7 cellular contexts compared by ENCODE assay signal in the genomic region with DNA sequence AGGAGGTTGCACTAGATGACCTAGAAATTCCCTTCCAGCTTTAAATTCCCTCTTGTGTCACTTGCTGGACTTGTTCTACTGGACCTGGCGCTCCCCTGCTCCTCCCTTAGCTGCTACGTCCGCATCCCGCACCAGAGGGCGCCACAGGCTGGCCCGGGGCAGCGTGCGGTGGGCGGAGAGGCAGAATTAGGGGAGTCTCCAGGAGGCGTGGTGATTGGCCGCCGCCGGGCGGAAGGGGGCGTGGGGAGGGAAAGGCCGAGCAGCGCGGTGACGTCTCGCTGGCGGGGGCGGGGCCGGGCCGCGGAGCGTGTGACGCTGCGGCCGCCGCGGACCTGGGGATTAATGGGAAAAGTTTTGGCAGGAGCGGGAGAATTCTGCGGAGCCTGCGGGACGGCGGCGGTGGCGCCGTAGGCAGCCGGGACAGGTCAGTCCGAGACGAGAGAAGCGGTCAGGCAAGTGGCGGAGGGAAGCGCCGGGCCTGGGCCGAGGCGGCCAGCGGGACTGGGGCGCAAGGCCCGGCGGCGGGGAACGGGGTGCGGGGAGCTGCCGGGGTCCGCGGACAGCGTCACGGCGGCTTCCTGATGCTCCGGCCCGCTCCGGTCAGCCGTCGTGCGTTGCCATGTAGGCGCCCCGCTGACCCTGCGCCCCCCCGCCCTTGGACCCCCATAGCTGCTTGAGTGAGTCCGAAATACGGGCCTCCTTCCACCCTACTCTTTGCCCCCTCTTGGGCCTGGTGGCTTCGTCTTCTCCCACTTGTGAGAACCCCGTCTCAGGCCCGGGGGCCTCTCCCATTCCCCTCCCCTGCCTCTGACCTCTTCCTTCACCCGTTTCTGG. TPM values are rescaled to one million over a fixed set of nuclear protein-coding genes. Genes with fewer than 3 reads are reported as not detected.
A peak's percentile ranks its signal among the peaks of the same experiment; 100 is the strongest.
DNase-seq lines count a peak whose midpoint lies in the region; ATAC-seq, FAIRE-seq and TF ChIP-seq lines count a peak whose summit lies in the region.

A gene (plus strand): TSS at position 301 of the 834 bp plus-strand sequence. CDS start 68,530 bp downstream, outside the sequence.

- H3K4me3 Mint-ChIP-seq in T-helper 2 cell treated with Interferon-gamma antibody and Interleukin-4, amounts not matched to agents 5 μg/mL and 100 μg/mL, for 36 hours = peak within 1 kb of the TSS; percentile 92
- H3K4me3 Mint-ChIP-seq in astrocyte (ENCODE audit: unreplicated experiment) = peak within 1 kb of the TSS; percentile 93

- peaks cover 17% of the 10 kb centered on the region for H3K4me1 ChIP-seq in astrocyte (ENCODE audit: insufficient read depth, low read length)
- H3K4me1 ChIP-seq in hepatocyte (ENCODE audit: insufficient read depth) = peaks cover 11% of the 10 kb centered on the region

- H3K9me3 Mint-ChIP-seq in T-helper 2 cell treated with Interferon-gamma antibody and Interleukin-4, amounts not matched to agents 5 μg/mL and 100 μg/mL, for 36 hours = no peaks in the 10 kb centered on the region
- peaks cover 5% of the 10 kb centered on the region for H3K9me3 Mint-ChIP-seq in astrocyte (ENCODE audit: unreplicated experiment)

- H3K27me3 ChIP-seq in astrocyte (ENCODE audit: insufficient read depth, low read length) (no peaks in the 10 kb centered on the region), hepatocyte (no peaks in the 10 kb centered on the region)

- peak within 1 kb of the TSS; percentile 58 for H2AFZ ChIP-seq in astrocyte (ENCODE audit: low read depth, low read length)
- peak within 1 kb of the TSS; percentile 46 for H2AFZ ChIP-seq in hepatocyte

- peaks cover 36% of the 10 kb centered on the region for H3K4me1 Mint-ChIP-seq in T-helper 2 cell treated with Interferon-gamma antibody and Interleukin-4, amounts not matched to agents 5 μg/mL and 100 μg/mL, for 36 hours (ENCODE audit: low read depth)
- H3K4me1 Mint-ChIP-seq in astrocyte (ENCODE audit: low read depth, unreplicated experiment) = peaks cover 9% of the 10 kb centered on the region

- peak within 1 kb of the TSS; percentile 76 for H3K4me3 ChIP-seq in astrocyte (ENCODE audit: insufficient read depth, low read depth, low read length)
- peak within 1 kb of the TSS; percentile 90 for H3K4me3 ChIP-seq in hepatocyte
- H3K4me3 ChIP-seq in retinal pigment epithelial cell (ENCODE audit: low read length) = peak within 1 kb of the TSS; percentile 91

- no peaks in the 10 kb centered on the region for H3K9me2 ChIP-seq in hepatocyte (replicated peaks; ENCODE audit: insufficient read depth)

- peaks cover under 1% of the 10 kb centered on the region for H3K27me3 Mint-ChIP-seq in T-helper 2 cell treated with Interferon-gamma antibody and Interleukin-4, amounts not matched to agents 5 μg/mL and 100 μg/mL, for 36 hours (ENCODE audit: low read depth)
- peaks cover 5% of the 10 kb centered on the region for H3K27me3 Mint-ChIP-seq in astrocyte (ENCODE audit: low read depth, unreplicated experiment)

- H3K4me2 ChIP-seq in astrocyte (ENCODE audit: low read length) (peak within 1 kb of the TSS; percentile 99), hepatocyte (peak within 1 kb of the TSS; percentile 96)

- TF ChIP-seq CTCF in astrocyte (IDR thresholded peaks at IDR 0.05; ENCODE audit: insufficient read depth, low read depth, low read length) (peak; percentile 84), hepatocyte (IDR thresholded peaks at IDR 0.05; ENCODE audit: poor library complexity) (peak; percentile 99), retinal pigment epithelial cell (conservative IDR thresholded peaks at IDR 0.05; ENCODE audit: low read depth, low read length) (peak; percentile 97)

- H3K36me3 Mint-ChIP-seq in T-helper 2 cell treated with Interferon-gamma antibody and Interleukin-4, amounts not matched to agents 5 μg/mL and 100 μg/mL, for 36 hours (ENCODE audit: low read depth) = peaks cover 13% of the 10 kb centered on the region
- peaks cover 8% of the 10 kb centered on the region for H3K36me3 Mint-ChIP-seq in astrocyte (ENCODE audit: low read depth, unreplicated experiment)

- peak; percentile 82 to 91 for DNase-seq in NCI-H1930 (lab: John Stamatoyannopoulos, UW)
- peak; percentile 96 for DNase-seq in T-helper 2 cell treated with Interferon-gamma antibody and Interleukin-4, amounts not matched to agents 5 μg/mL and 100 μg/mL, for 36 hours (ENCODE audit: low spot score)
- DNase-seq in astrocyte (ENCODE audit: low read depth) = peak; percentile 77
- peak; percentile 98 for DNase-seq in hepatocyte (ENCODE audit: low spot score)
- DNase-seq in retinal pigment epithelial cell (ENCODE audit: low read depth) = peak; percentile 64

- H3K36me3 ChIP-seq in astrocyte (ENCODE audit: insufficient read depth, low read length) = peaks cover 8% of the 10 kb centered on the region
- H3K36me3 ChIP-seq in hepatocyte (replicated peaks; ENCODE audit: insufficient read depth, low read depth) = no peaks in the 10 kb centered on the region

- H3K9me3 ChIP-seq in astrocyte (ENCODE audit: insufficient read depth, low read depth, low read length) (no peaks in the 10 kb centered on the region), hepatocyte (ENCODE audit: low read depth) (no peaks in the 10 kb centered on the region)

- TF ChIP-seq POLR2A in GM18505 (IDR thresholded peaks at IDR 0.05; ENCODE audit: borderline replicate concordance, extremely low read depth, insufficient read depth, insufficient read length) = peak; percentile 45

- H3K27ac Mint-ChIP-seq in T-helper 2 cell treated with Interferon-gamma antibody and Interleukin-4, amounts not matched to agents 5 μg/mL and 100 μg/mL, for 36 hours = peak within 1 kb of the TSS; percentile 85
- H3K27ac Mint-ChIP-seq in astrocyte (ENCODE audit: unreplicated experiment) = peak within 1 kb of the TSS; percentile 81

- peak within 1 kb of the TSS; percentile 92 for H3K9ac ChIP-seq in astrocyte (ENCODE audit: low read length)

- H3K27ac ChIP-seq in astrocyte (ENCODE audit: low read depth, low read length) (peak within 1 kb of the TSS; percentile 69), hepatocyte (peak within 1 kb of the TSS; percentile 88)

- under 1% methylated on average over 31 of the region's 77 CpGs for WGBS in hepatocyte (ENCODE audit: low lambda C conversion rate, missing lambda C conversion rate)

- peaks cover 41% of the 10 kb centered on the region for H4K20me1 ChIP-seq in astrocyte (ENCODE audit: insufficient read depth, low read length)
- no peaks in the 10 kb centered on the region for H4K20me1 ChIP-seq in hepatocyte (ENCODE audit: insufficient read depth, poor library complexity, severe bottlenecking)

- H3K79me2 ChIP-seq in astrocyte (ENCODE audit: insufficient read depth, low read length) (peaks cover 48% of the 10 kb centered on the region), hepatocyte (peaks cover 46% of the 10 kb centered on the region)

- FAIRE-seq in astrocyte (lab: Jason Lieb, UNC) = no peak

- ATAC-seq in GM18505 (IDR thresholded peaks at IDR 0.05; ENCODE audit: unreplicated experiment) (peak; percentile 98), HG02973 (IDR thresholded peaks at IDR 0.05; ENCODE audit: unreplicated experiment) (peak; percentile 88)

RNA-seq across cellular contexts. Expression of the gene that starts here (rescaled TPM):
- total RNA-seq in astrocyte = 9.9 and 11.3 TPM in 2 replicates
- total RNA-seq in hepatocyte = 7.6 and 9.1 TPM in 2 replicates
- 17.4 and 20.4 TPM in 2 replicates for polyA plus RNA-seq in hepatocyte

Comparison
In these comparisons a context has a peak if more than half of its experiments do, and no peak if none do; other contexts are left out.
1. Peak in every context shown above with its lines: DNase-seq, ATAC-seq, H3K4me3 ChIP-seq and H3K27ac ChIP-seq.